Comparison of ENCODE assay signal across 3 cellular contexts in the genomic region with DNA sequence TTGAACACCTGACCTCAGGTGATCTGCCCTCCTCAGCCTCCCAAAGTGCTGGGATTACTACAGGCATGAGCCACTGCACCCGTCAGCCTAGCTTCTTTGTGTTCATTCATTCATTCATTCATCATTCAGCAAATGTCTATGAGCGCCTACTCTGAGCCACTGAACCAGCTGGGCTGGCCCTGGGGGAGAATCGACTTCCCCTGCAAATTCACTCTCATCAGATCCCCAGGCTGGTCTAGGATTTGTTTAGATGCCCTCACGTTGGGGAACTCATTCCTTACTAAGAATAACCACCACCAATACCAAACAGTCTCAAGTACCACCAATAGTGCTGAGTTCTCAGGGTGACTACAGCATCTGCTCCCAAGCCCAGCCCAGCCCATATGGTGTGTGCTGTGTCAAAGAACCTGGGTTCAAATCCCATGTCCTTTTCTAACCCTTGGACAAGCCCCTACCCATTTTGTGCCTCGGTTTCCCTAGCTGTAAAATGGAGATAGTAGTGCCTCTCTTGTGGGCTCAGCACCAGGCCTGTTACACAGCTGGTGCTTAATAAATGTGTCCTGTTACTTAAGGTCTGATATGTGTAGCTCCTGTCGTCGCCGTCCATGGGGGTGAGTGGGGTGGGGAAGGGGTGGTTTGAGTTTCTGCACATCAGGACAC.
A peak's percentile ranks its signal among the peaks of the same experiment; 100 is the strongest.
TF ChIP-seq lines count a peak whose summit lies in the region.

No MANE protein-coding gene starts in this region.

TF ChIP-seq in A549, 52 proteins besides CTCF, POLR2A, EP300 and RAD21:
- no peak for TF ChIP-seq HEYL (CRISPR knock-in tag; IDR thresholded peaks at IDR 0.05)
- TF ChIP-seq, protein P1, sequence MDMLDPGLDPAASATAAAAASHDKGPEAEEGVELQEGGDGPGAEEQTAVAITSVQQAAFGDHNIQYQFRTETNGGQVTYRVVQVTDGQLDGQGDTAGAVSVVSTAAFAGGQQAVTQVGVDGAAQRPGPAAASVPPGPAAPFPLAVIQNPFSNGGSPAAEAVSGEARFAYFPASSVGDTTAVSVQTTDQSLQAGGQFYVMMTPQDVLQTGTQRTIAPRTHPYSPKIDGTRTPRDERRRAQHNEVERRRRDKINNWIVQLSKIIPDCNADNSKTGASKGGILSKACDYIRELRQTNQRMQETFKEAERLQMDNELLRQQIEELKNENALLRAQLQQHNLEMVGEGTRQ (IDR thresholded peaks at IDR 0.05) = no peak
- TF ChIP-seq CBX8 (IDR thresholded peaks at IDR 0.05) = no peak
- no peak for TF ChIP-seq GATA3 (IDR thresholded peaks at IDR 0.05; ENCODE audit: borderline replicate concordance)
- no peak for TF ChIP-seq HOXA7 (CRISPR knock-in tag; IDR thresholded peaks at IDR 0.05)
- TF ChIP-seq CEBPB (IDR thresholded peaks at IDR 0.05) = no peak
- TF ChIP-seq JUN (IDR thresholded peaks at IDR 0.05) = no peak
- TF ChIP-seq, protein P2, sequence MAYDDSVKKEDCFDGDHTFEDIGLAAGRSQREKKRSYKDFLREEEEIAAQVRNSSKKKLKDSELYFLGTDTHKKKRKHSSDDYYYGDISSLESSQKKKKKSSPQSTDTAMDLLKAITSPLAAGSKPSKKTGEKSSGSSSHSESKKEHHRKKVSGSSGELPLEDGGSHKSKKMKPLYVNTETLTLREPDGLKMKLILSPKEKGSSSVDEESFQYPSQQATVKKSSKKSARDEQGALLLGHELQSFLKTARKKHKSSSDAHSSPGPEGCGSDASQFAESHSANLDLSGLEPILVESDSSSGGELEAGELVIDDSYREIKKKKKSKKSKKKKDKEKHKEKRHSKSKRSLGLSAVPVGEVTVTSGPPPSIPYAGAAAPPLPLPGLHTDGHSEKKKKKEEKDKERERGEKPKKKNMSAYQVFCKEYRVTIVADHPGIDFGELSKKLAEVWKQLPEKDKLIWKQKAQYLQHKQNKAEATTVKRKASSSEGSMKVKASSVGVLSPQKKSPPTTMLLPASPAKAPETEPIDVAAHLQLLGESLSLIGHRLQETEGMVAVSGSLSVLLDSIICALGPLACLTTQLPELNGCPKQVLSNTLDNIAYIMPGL (CRISPR knock-in tag; IDR thresholded peaks at IDR 0.05; ENCODE audit: borderline replicate concordance) = no peak
- no peak for TF ChIP-seq RCOR1 (IDR thresholded peaks at IDR 0.05; ENCODE audit: low read depth, low read length)
- no peak for TF ChIP-seq KDM1A (IDR thresholded peaks at IDR 0.05; ENCODE audit: low read depth)
- TF ChIP-seq HDAC2 (IDR thresholded peaks at IDR 0.05) = no peak

TF ChIP-seq in IMR-90, 13 proteins besides CTCF, POLR2A, EP300 and RAD21:
- TF ChIP-seq SMC3 (IDR thresholded peaks at IDR 0.05; ENCODE audit: low read depth, low read length) (no peak), MAFK (IDR thresholded peaks at IDR 0.05; ENCODE audit: low read depth, low read length) (no peak), BHLHE40 (IDR thresholded peaks at IDR 0.05; ENCODE audit: low read depth, low read length) (no peak), CHD1 (IDR thresholded peaks at IDR 0.05; ENCODE audit: low read depth, low read length) (no peak), MAZ (IDR thresholded peaks at IDR 0.05; ENCODE audit: borderline replicate concordance, low read depth, low read length) (no peak), MXI1 (IDR thresholded peaks at IDR 0.05; ENCODE audit: borderline replicate concordance, low read depth, low read length) (no peak), RFX5 (IDR thresholded peaks at IDR 0.05; ENCODE audit: low read depth, low read length) (no peak), FOS (IDR thresholded peaks at IDR 0.05; ENCODE audit: low read depth, low read length) (no peak), CEBPB (IDR thresholded peaks at IDR 0.05; ENCODE audit: low read depth, low read length) (no peak), NFE2L2 (IDR thresholded peaks at IDR 0.05; ENCODE audit: low read depth, low read length) (no peak), RCOR1 (IDR thresholded peaks at IDR 0.05; ENCODE audit: insufficient replicate concordance, low read length) (no peak)
- TF ChIP-seq, protein P3, sequence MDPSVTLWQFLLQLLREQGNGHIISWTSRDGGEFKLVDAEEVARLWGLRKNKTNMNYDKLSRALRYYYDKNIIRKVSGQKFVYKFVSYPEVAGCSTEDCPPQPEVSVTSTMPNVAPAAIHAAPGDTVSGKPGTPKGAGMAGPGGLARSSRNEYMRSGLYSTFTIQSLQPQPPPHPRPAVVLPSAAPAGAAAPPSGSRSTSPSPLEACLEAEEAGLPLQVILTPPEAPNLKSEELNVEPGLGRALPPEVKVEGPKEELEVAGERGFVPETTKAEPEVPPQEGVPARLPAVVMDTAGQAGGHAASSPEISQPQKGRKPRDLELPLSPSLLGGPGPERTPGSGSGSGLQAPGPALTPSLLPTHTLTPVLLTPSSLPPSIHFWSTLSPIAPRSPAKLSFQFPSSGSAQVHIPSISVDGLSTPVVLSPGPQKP (IDR thresholded peaks at IDR 0.05; ENCODE audit: borderline replicate concordance, low read depth, low read length) = no peak
- TF ChIP-seq, protein P1 (IDR thresholded peaks at IDR 0.05; ENCODE audit: low read depth, low read length) = no peak
TF ChIP-seq in IMR-90: peak in this region for 0.

TF ChIP-seq in GM12878, 131 proteins besides CTCF, POLR2A, EP300 and RAD21:
- peak; percentile 86 for TF ChIP-seq ZNF24 (IDR thresholded peaks at IDR 0.05)
- TF ChIP-seq, protein P4, sequence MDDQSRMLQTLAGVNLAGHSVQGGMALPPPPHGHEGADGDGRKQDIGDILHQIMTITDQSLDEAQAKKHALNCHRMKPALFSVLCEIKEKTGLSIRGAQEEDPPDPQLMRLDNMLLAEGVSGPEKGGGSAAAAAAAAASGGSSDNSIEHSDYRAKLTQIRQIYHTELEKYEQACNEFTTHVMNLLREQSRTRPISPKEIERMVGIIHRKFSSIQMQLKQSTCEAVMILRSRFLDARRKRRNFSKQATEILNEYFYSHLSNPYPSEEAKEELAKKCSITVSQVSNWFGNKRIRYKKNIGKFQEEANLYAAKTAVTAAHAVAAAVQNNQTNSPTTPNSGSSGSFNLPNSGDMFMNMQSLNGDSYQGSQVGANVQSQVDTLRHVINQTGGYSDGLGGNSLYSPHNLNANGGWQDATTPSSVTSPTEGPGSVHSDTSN (IDR thresholded peaks at IDR 0.05; ENCODE audit: insufficient replicate concordance, low read depth, low read length) = no peak
